15 cellular contexts compared by ENCODE assay signal in the genomic region with DNA sequence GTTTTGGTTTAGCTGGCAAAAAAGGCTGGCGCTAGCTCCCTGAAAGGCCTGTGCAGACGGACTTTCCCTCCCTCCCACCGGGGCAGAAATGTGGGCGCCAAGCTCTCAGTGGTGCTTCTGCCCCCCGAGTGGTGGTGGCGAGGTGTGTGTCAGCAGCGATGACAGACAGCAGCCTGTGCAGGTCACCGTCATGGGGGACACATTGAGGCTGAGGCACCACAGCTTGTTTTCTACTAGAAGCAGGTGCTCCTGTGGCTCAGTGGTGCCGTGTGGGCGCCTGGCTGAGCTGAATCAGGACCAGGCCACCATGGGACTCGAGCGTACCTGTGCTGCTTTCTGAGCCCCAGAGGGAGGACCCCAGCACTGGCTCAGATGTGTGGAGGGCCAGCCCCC. TPM values are rescaled to one million over a fixed set of nuclear protein-coding genes. Genes with fewer than 3 reads are reported as not detected.
DNase-seq lines count a peak whose midpoint lies in the region; ATAC-seq and TF ChIP-seq lines count a peak whose summit lies in the region.
"Had no signal": no experiment of that assay in that cellular context is flagged by ENCODE, and none has a peak within 500 bp of the region (broad histone marks: within the 10 kb centered on the region; RNA-seq: fewer than 3 reads in every experiment).

No MANE protein-coding gene starts in this region.

- H3K4me2 ChIP-seq in osteoblast (ENCODE audit: insufficient read depth, low read length) = no peak overlapping the region
- H3K4me2 ChIP-seq: GM23338 had no signal

- ATAC-seq in Right ventricle myocardium superior (ENCODE audit: poor library complexity) = no peak
- no peak for ATAC-seq in Right ventricle myocardium inferior
- ATAC-seq in left ventricle myocardium superior = no peak
- ATAC-seq in HG02840 (IDR thresholded peaks at IDR 0.05; ENCODE audit: low FRiP score, unreplicated experiment) = no peak

- POLR2A ChIA-PET in activated CD4-positive, alpha-beta memory T cell treated with anti-CD3 and anti-CD28 coated beads, Interleukin-2, amount 10 ng/mL, durations not matched to agents 7 days and 5 days (lab: Charles Lee) = no interaction called here

- no peaks in the 10 kb centered on the region for H3K79me2 ChIP-seq in osteoblast (ENCODE audit: insufficient read depth, low read length)

- no peak overlapping the region for H3K4me3 Mint-ChIP-seq in activated CD4-positive, alpha-beta memory T cell treated with anti-CD3 and anti-CD28 coated beads, Interleukin-2, amount 10 ng/mL, durations not matched to agents 7 days and 5 days
- H3K4me3 Mint-ChIP-seq: CD14-positive monocyte; CD8-positive, alpha-beta memory T cell; GM23338 had no signal

- H3K27ac ChIP-seq in osteoblast (ENCODE audit: low read depth, low read length) = no peak overlapping the region
- H3K27ac ChIP-seq: 22Rv1 had no signal

- H4K20me1 ChIP-seq in osteoblast (ENCODE audit: insufficient read depth, low read length) = no peaks in the 10 kb centered on the region

- no peaks in the 10 kb centered on the region for H3K4me1 ChIP-seq in osteoblast (ENCODE audit: insufficient read depth, low read length)
- H3K4me1 ChIP-seq: Caco-2 had no signal

- no peaks in the 10 kb centered on the region for H3K9me3 Mint-ChIP-seq in activated CD4-positive, alpha-beta memory T cell treated with anti-CD3 and anti-CD28 coated beads, Interleukin-2, amount 10 ng/mL, durations not matched to agents 7 days and 5 days
- H3K9me3 Mint-ChIP-seq: CD8-positive, alpha-beta memory T cell; GM23338 had no signal

- no peaks in the 10 kb centered on the region for H3K9me3 ChIP-seq in osteoblast (ENCODE audit: low read depth, low read length)
- H3K9me3 ChIP-seq: Caco-2 had no signal

- TF ChIP-seq CTCF in osteoblast (IDR thresholded peaks at IDR 0.05; ENCODE audit: extremely low read depth, low read depth, low read length) = no peak

- peaks cover 37% of the 10 kb centered on the region for H3K27me3 Mint-ChIP-seq in activated CD4-positive, alpha-beta memory T cell treated with anti-CD3 and anti-CD28 coated beads, Interleukin-2, amount 10 ng/mL, durations not matched to agents 7 days and 5 days

- no peaks in the 10 kb centered on the region for H3K36me3 ChIP-seq in osteoblast (ENCODE audit: insufficient read depth, low read length)

- H3K4me3 ChIP-seq in osteoblast (ENCODE audit: insufficient read depth, low read length) = no peak overlapping the region
- H3K4me3 ChIP-seq: GM23338 had no signal

- DNase-seq in Right ventricle myocardium superior = peak; percentile 37
- DNase-seq in Right ventricle myocardium inferior (ENCODE audit: missing footprints) = no peak
- peak; percentile 32 for DNase-seq in ecto neural progenitor cell (ENCODE audit: low spot score)
- peak; percentile 25 for DNase-seq in left ventricle myocardium superior
- DNase-seq in osteoblast (ENCODE audit: insufficient read length, low spot score, missing footprints) = peak; percentile 57
- no peak for DNase-seq in activated CD4-positive, alpha-beta memory T cell treated with anti-CD3 and anti-CD28 coated beads, Interleukin-2, amount 10 ng/mL, durations not matched to agents 7 days and 5 days
- DNase-seq in SHP77 (lab: John Stamatoyannopoulos, UW) = no peak
- DNase-seq: Caco-2; CD8-positive, alpha-beta memory T cell; DND-41; H7 had no signal

- H3K27me3 ChIP-seq in osteoblast (ENCODE audit: insufficient read depth, low read length) = peaks cover 5% of the 10 kb centered on the region

- intact Hi-C loops in Right ventricle myocardium superior (cut with DNase I) (no loop called here), Right ventricle myocardium inferior (cut with DNase I) (no loop called here), left ventricle myocardium superior (cut with micrococcal nuclease) (no loop called here)

- CTCF ChIA-PET in activated CD4-positive, alpha-beta memory T cell treated with anti-CD3 and anti-CD28 coated beads, Interleukin-2, amount 10 ng/mL, durations not matched to agents 7 days and 5 days (lab: Charles Lee) = no interaction called here

- H3K27ac Mint-ChIP-seq in activated CD4-positive, alpha-beta memory T cell treated with anti-CD3 and anti-CD28 coated beads, Interleukin-2, amount 10 ng/mL, durations not matched to agents 7 days and 5 days = no peak overlapping the region
- H3K27ac Mint-ChIP-seq: CD14-positive monocyte; CD8-positive, alpha-beta memory T cell; GM23338 had no signal

- peaks cover 2% of the 10 kb centered on the region for H3K4me1 Mint-ChIP-seq in activated CD4-positive, alpha-beta memory T cell treated with anti-CD3 and anti-CD28 coated beads, Interleukin-2, amount 10 ng/mL, durations not matched to agents 7 days and 5 days
- H3K4me1 Mint-ChIP-seq: CD14-positive monocyte had no signal

- no peaks in the 10 kb centered on the region for H3K36me3 Mint-ChIP-seq in activated CD4-positive, alpha-beta memory T cell treated with anti-CD3 and anti-CD28 coated beads, Interleukin-2, amount 10 ng/mL, durations not matched to agents 7 days and 5 days (ENCODE audit: low read depth)
- H3K36me3 Mint-ChIP-seq: CD14-positive monocyte; CD8-positive, alpha-beta memory T cell had no signal

- no peak overlapping the region for H2AFZ ChIP-seq in osteoblast (ENCODE audit: low read length)
- H2AFZ ChIP-seq: GM23338 had no signal

RNA-seq across cellular contexts. Expression of gene WNK2, which starts 6.2 kb away (rescaled TPM):
- total RNA-seq in Right ventricle myocardium superior = 222 TPM
- 200 TPM for total RNA-seq in Right ventricle myocardium inferior
- total RNA-seq in left ventricle myocardium superior = 250 TPM
- not detected in 2 replicates for total RNA-seq in osteoblast
- under 1 TPM in 1 of 2 experiments, not detected in 1; 0.05 TPM for total RNA-seq in activated CD4-positive, alpha-beta memory T cell treated with anti-CD3 and anti-CD28 coated beads, Interleukin-2, amount 10 ng/mL, durations not matched to agents 7 days and 5 days

RNA-seq across cellular contexts. Expression of gene NINJ1, which starts 56.1 kb away (rescaled TPM):
- total RNA-seq in Right ventricle myocardium superior (49.2 TPM), Right ventricle myocardium inferior (55.5 TPM), left ventricle myocardium superior (46.8 TPM), osteoblast (33.6 and 34.7 TPM in 2 replicates)
- total RNA-seq in activated CD4-positive, alpha-beta memory T cell treated with anti-CD3 and anti-CD28 coated beads, Interleukin-2, amount 10 ng/mL, durations not matched to agents 7 days and 5 days = 10 to 100 TPM; 36.9 to 37.4 TPM

Comparison
In these comparisons a context has a peak if more than half of its experiments do, and no peak if none do; other contexts are left out.
1. DNase-seq: peak in Right ventricle myocardium superior (single experiment), ecto neural progenitor cell (single experiment), left ventricle myocardium superior (single experiment) and osteoblast (single experiment); none in Right ventricle myocardium inferior (single experiment), activated CD4-positive, alpha-beta memory T cell treated with anti-CD3 and anti-CD28 coated beads, Interleukin-2, amount 10 ng/mL, durations not matched to agents 7 days and 5 days (single experiment) and SHP77 (0 of 2).
2. RNA of gene WNK2, which starts 6.2 kb away (total RNA-seq): 250 TPM in left ventricle myocardium superior (single experiment), 222 TPM in Right ventricle myocardium superior (single experiment) and 200 TPM in Right ventricle myocardium inferior (single experiment); 0.05 TPM in activated CD4-positive, alpha-beta memory T cell treated with anti-CD3 and anti-CD28 coated beads, Interleukin-2, amount 10 ng/mL, durations not matched to agents 7 days and 5 days and not detected in osteoblast; every median in the first group is over 100 times any median in the second.